ENCODE assay signal across 1 cellular context in the genomic region with DNA sequence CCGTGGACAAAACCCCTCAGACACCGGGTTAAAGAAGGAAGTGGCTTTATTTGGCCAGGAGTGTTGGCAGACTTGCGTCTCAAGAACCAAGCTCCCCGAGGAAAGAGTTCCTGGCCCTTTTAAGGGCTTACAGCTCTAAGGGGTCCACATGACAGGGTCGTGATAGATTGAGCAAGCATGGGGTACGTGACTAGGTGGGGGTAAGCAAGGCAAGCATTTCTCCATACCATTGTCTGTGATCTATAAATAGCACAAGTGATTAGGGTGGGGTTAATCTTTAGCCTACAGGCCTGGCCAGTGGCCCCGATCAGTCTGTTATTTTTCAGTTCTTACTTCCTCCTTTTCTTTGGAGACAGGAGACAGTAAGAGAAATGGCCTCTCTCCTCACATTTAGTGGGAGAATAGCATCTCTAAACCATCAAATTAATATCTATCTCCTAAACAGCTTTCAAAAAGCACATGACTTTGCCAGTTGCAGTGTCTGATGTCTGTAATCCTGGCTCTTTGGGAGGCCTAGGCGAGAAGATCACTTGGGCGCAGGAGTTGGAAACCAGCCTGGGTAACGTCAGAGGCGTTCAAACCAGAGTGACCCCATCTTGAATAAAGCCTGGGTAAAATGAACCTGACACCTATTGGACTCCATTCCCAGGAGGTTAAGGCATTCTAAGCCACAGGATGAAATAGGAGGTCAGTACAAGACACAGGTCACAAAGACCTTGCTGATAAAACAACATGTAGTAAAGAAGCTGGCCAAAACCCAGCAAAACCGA.
TF ChIP-seq lines count a peak whose summit lies in the region.

No MANE protein-coding gene starts in this region.

TF ChIP-seq in liver, 16 proteins besides CTCF, POLR2A, EP300 and RAD21 (continued from another document):
- TF ChIP-seq, protein P1, sequence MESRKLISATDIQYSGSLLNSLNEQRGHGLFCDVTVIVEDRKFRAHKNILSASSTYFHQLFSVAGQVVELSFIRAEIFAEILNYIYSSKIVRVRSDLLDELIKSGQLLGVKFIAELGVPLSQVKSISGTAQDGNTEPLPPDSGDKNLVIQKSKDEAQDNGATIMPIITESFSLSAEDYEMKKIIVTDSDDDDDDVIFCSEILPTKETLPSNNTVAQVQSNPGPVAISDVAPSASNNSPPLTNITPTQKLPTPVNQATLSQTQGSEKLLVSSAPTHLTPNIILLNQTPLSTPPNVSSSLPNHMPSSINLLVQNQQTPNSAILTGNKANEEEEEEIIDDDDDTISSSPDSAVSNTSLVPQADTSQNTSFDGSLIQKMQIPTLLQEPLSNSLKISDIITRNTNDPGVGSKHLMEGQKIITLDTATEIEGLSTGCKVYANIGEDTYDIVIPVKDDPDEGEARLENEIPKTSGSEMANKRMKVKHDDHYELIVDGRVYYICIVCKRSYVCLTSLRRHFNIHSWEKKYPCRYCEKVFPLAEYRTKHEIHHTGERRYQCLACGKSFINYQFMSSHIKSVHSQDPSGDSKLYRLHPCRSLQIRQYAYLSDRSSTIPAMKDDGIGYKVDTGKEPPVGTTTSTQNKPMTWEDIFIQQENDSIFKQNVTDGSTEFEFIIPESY (IDR thresholded peaks at IDR 0.05), result no peak
- TF ChIP-seq FOXA2 (IDR thresholded peaks at IDR 0.05) (no peak), FOXA1 (IDR thresholded peaks at IDR 0.05) (no peak), HNF4G (IDR thresholded peaks at IDR 0.05) (no peak), RXRA (IDR thresholded peaks at IDR 0.05) (peak in 1 of 2 donors; percentile 50), HNF4A (conservative IDR thresholded peaks at IDR 0.05) (peak in 1 of 2 donors; percentile 25), EGR1 (IDR thresholded peaks at IDR 0.05; ENCODE audit: low read depth in 2 of 2) (no peak)
